In genomic region chr3:105823149-105823866, GRCh38 we compare ENCODE assay signal across 9 cellular contexts. TPM values are rescaled to one million over a fixed set of nuclear protein-coding genes. Genes with fewer than 3 reads are reported as not detected.
DNase-seq lines count a peak whose midpoint lies in the region; ATAC-seq and TF ChIP-seq lines count a peak whose summit lies in the region.
"Had no signal": no experiment of that assay in that cellular context is flagged by ENCODE, and none has a peak within 500 bp of the region (broad histone marks: within the 10 kb centered on the region; RNA-seq: fewer than 3 reads in every experiment).

No MANE protein-coding gene starts in this region.

- H3K4me3 ChIP-seq in fibroblast of mammary gland (ENCODE audit: control insufficient read depth, low read depth, low read length) (no peak overlapping the region), retinal pigment epithelial cell (ENCODE audit: low read length) (no peak overlapping the region)

- TF ChIP-seq CTCF in fibroblast of mammary gland (conservative IDR thresholded peaks at IDR 0.05; ENCODE audit: control insufficient read depth, insufficient read depth, low read depth, low read length) = no peak
- no peak for TF ChIP-seq CTCF in retinal pigment epithelial cell (conservative IDR thresholded peaks at IDR 0.05; ENCODE audit: low read depth, low read length)

- peaks cover 17% of the 10 kb centered on the region for H3K36me3 Mint-ChIP-seq in T-helper 17 cell (ENCODE audit: low read depth)

- peak; percentile 67 for DNase-seq in GM03348 (ENCODE audit: low spot score)
- DNase-seq in T-helper 17 cell = no peak
- DNase-seq in fibroblast of mammary gland (ENCODE audit: low read depth) = peak; percentile 97
- DNase-seq in retinal pigment epithelial cell (ENCODE audit: low read depth) = peak; percentile 66
- DNase-seq in CD1c-positive myeloid dendritic cell (ENCODE audit: extremely low spot score) = no peak
- DNase-seq in NCI-H69 (lab: John Stamatoyannopoulos, UW) = no peak
- no peak for DNase-seq in HEK293T (ENCODE audit: extremely low spot score)
- DNase-seq: GOT3 had no signal

- peak overlapping the region; percentile 62 for H3K4me3 Mint-ChIP-seq in T-helper 17 cell

- POLR2A ChIA-PET in HEK293T (lab: Yijun Ruan, JAX) = no interaction called here

- peak overlapping the region; percentile 82 for H3K27ac Mint-ChIP-seq in T-helper 17 cell

- no peaks in the 10 kb centered on the region for H3K27me3 Mint-ChIP-seq in T-helper 17 cell

- no peaks in the 10 kb centered on the region for H3K9me3 ChIP-seq in T-helper 17 cell (ENCODE audit: control insufficient read depth, low read length, poor library complexity, severe bottlenecking)

- CTCF ChIA-PET in HEK293T (lab: Yijun Ruan, JAX) = no interaction called here

- peak; percentile 37 for ATAC-seq in T-helper 17 cell
- no peak for ATAC-seq in GM21576 (IDR thresholded peaks at IDR 0.05; ENCODE audit: unreplicated experiment)

- peaks cover 36% of the 10 kb centered on the region for H3K4me1 Mint-ChIP-seq in T-helper 17 cell

TF ChIP-seq in HEK293T, 16 proteins besides CTCF, POLR2A, EP300 and RAD21:
- no peak for TF ChIP-seq L3MBTL2 (conservative IDR thresholded peaks at IDR 0.05)
- TF ChIP-seq ZNF384 (IDR thresholded peaks at IDR 0.05) = no peak
- no peak for TF ChIP-seq SP1 (IDR thresholded peaks at IDR 0.05)
- TF ChIP-seq SUZ12 (IDR thresholded peaks at IDR 0.05) = no peak
- no peak for TF ChIP-seq FOXA1 (IDR thresholded peaks at IDR 0.05)
- TF ChIP-seq TARDBP (IDR thresholded peaks at IDR 0.05) = no peak
- no peak for TF ChIP-seq ELF4 (IDR thresholded peaks at IDR 0.05)
- no peak for TF ChIP-seq CTBP1 (IDR thresholded peaks at IDR 0.05; ENCODE audit: borderline replicate concordance)
- TF ChIP-seq FOXM1 (IDR thresholded peaks at IDR 0.05; ENCODE audit: borderline replicate concordance) = no peak
- no peak for TF ChIP-seq BHLHE40 (IDR thresholded peaks at IDR 0.05; ENCODE audit: borderline replicate concordance)
- no peak for TF ChIP-seq NFRKB (IDR thresholded peaks at IDR 0.05)
- TF ChIP-seq LEF1 (IDR thresholded peaks at IDR 0.05; ENCODE audit: borderline replicate concordance) = no peak
TF ChIP-seq in HEK293T: peak in this region for 0.

RNA-seq across cellular contexts. Expression of gene CBLB, which starts 45.5 kb away (rescaled TPM):
- total RNA-seq in T-helper 17 cell = 10 to 100 TPM; 81.3 to 91.1 TPM

Comparison
In these comparisons a context has a peak if more than half of its experiments do, and no peak if none do; other contexts are left out.
1. DNase-seq: peak in GM03348 (single experiment), fibroblast of mammary gland (single experiment) and retinal pigment epithelial cell (single experiment); none in T-helper 17 cell (0 of 3), CD1c-positive myeloid dendritic cell (single experiment), NCI-H69 (single experiment) and HEK293T (single experiment).